In the genomic region with DNA sequence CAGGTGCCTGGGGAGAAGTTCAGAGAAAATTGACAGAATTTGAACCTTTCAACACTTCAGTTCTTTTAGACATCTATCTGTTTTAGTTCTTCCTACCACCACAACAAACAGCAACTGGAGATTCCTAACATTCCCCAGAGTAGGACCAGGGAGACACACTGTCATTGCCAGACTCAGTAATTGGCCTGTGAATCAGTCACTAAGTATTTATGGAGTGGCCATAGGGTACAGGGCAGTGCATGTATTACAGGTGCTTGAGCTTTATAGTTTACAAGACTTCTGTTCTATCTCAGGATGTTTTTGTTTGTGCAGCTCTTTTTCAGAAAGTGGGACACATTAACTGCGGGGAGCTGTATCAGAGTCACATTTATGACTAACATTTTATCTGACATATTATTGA, we compare ENCODE assay signal across 8 cellular contexts. TPM values are rescaled to one million over a fixed set of nuclear protein-coding genes. Genes with fewer than 3 reads are reported as not detected.
DNase-seq lines count a peak whose midpoint lies in the region; ATAC-seq, FAIRE-seq and TF ChIP-seq lines count a peak whose summit lies in the region.

No MANE protein-coding gene starts in this region.

- H3K27ac ChIP-seq in K562 (ENCODE audit: extremely low read depth, low read depth, low read length) (0 out of 3 replicates have a peak overlapping the region, but pooled peaks have one; percentile 98), muscle layer of colon (ENCODE audit: low read depth, low read length) (no peak overlapping the region)

- BruUV-seq in K562 (replicated peaks; lab: Mats Ljungman, UMichigan) = TSS peak; percentile 46

- peak overlapping the region; percentile 98 for H3K4me3 Mint-ChIP-seq in CD14-positive monocyte
- peak overlapping the region; percentile 99 to 100 (median 100) for H3K4me3 Mint-ChIP-seq in IgD-negative memory B cell

- intact Hi-C loops in CD14-positive monocyte (cut with micrococcal nuclease) = loop anchor here (5.0 to 10.0 kb wide), 2 partner anchors 87 to 89 kb away; partner anchors contain the start of gene RTCA (in 2 of the 2)
- intact Hi-C loops in K562 (cut with micrococcal nuclease) = loop anchor here (5.0 to 10.0 kb wide), 4 partner anchors 87 to 587 kb away; partner anchors contain the start of genes DBT, FRRS1, RTCA and SASS6

- TF ChIP-seq EP300 in K562 (IDR thresholded peaks at IDR 0.05; ENCODE audit: low read length) = no peak

- no peak for DNase-seq in CD14-positive monocyte (ENCODE audit: low spot score)
- no peak for DNase-seq in K562 (ENCODE audit: extremely low read depth in 1 of 4, low spot score in 3 of 4)
- DNase-seq in stimulated activated CD4-positive, alpha-beta T cell treated with anti-CD3 and anti-CD28 coated beads, Interleukin-2, amount 100 ng/mL, for 48 hours = no peak
- no peak for DNase-seq in epidermal melanocyte (ENCODE audit: insufficient read length, low spot score)
- no peak for DNase-seq in NCI-H2196 (lab: John Stamatoyannopoulos, UW; ENCODE audit: unreplicated experiment)

- H3K9me3 ChIP-seq in K562 (replicated peaks; ENCODE audit: control insufficient read depth, insufficient read depth, low read depth, low read length) (no peaks in the 10 kb centered on the region), muscle layer of colon (ENCODE audit: low read length) (no peaks in the 10 kb centered on the region)

- peak overlapping the region; percentile 37 to 64; a peak in 3 of 4 replicates for H3K9ac ChIP-seq in K562 (ENCODE audit: insufficient read depth in 1 of 2, low read depth in 2 of 2, low read length in 2 of 2)
- H3K9ac ChIP-seq in muscle layer of colon (ENCODE audit: low read length) = peak overlapping the region; percentile 49

- POLR2A ChIA-PET in K562 (lab: Yijun Ruan, JAX) = interaction anchor here (0.5 to 5.2 kb wide), 5 partner anchors 10 to 101 kb away, joined by 3 to 136 read pairs (median 3); no protein-coding TSS in a partner anchor

- H3K36me3 ChIP-seq in K562 (ENCODE audit: control insufficient read depth, insufficient read depth, low read length) = peaks cover 31% of the 10 kb centered on the region
- H3K36me3 ChIP-seq in muscle layer of colon (ENCODE audit: insufficient read depth, low read length) = peaks cover 7% of the 10 kb centered on the region

- no peak for TF ChIP-seq RAD21 in K562 (CRISPR knock-in tag; conservative IDR thresholded peaks at IDR 0.05 in 1 of 2, IDR thresholded peaks at IDR 0.05 in 1 of 2)

- WGBS in K562 (ENCODE audit: insufficient coverage, low coverage, missing lambda C conversion rate) = 0% methylated on average over 1 of the region's 1 CpG

- no peaks in the 10 kb centered on the region; the same call in 1 of the 2 replicates for H4K20me1 ChIP-seq in K562 (replicated peaks; ENCODE audit: control insufficient read depth, insufficient read depth, low read length)

- no peak for FAIRE-seq in K562 (lab: Jason Lieb, UNC)

- no peaks in the 10 kb centered on the region for H3K9me1 ChIP-seq in K562 (ENCODE audit: control insufficient read depth, insufficient read depth, low read length)

- TF ChIP-seq CTCF in CD14-positive monocyte (IDR thresholded peaks at IDR 0.05) (no peak), K562 (IDR thresholded peaks at IDR 0.05 in 2 of 3, conservative IDR thresholded peaks at IDR 0.05 in 1 of 3; ENCODE audit: insufficient read depth in 2 of 3, low read depth in 1 of 3, low read length in 3 of 3) (no peak)

- ATAC-seq in K562 = no peak
- ATAC-seq in HG03045 (IDR thresholded peaks at IDR 0.05; ENCODE audit: unreplicated experiment) = no peak

- no peaks in the 10 kb centered on the region for H3K9me3 Mint-ChIP-seq in CD14-positive monocyte
- no peaks in the 10 kb centered on the region for H3K9me3 Mint-ChIP-seq in IgD-negative memory B cell

- peaks cover 67% of the 10 kb centered on the region for H3K79me2 ChIP-seq in K562 (ENCODE audit: control insufficient read depth, insufficient read depth, low read length)

- H3K36me3 Mint-ChIP-seq in CD14-positive monocyte (peaks cover 15 to 19% of the 10 kb centered on the region in 2 donors), IgD-negative memory B cell (peaks cover 2% of the 10 kb centered on the region)

- H3K4me3 ChIP-seq in K562 = peak overlapping the region; percentile 91
- peak overlapping the region in 1 of 2 donors; percentile 94 for H3K4me3 ChIP-seq in muscle layer of colon (ENCODE audit: low read depth in 1 of 2, low read length in 2 of 2)

- in situ Hi-C loops in K562 (cut with MboI) = no loop called here

- H2AFZ ChIP-seq in K562 (ENCODE audit: low read depth, low read length) = no peak overlapping the region

- H3K4me1 Mint-ChIP-seq in CD14-positive monocyte (peaks cover 66% of the 10 kb centered on the region), IgD-negative memory B cell (peaks cover 34 to 48% (median 38%) of the 10 kb centered on the region in 3 donors)

- no peak for TF ChIP-seq POLR2A in K562 (conservative IDR thresholded peaks at IDR 0.05)

- peak overlapping the region; percentile 97 for H3K4me2 ChIP-seq in K562 (ENCODE audit: insufficient read depth, low read length)

- peaks cover 16 to 32% of the 10 kb centered on the region in 2 experiments; a peak in 4 of 5 replicates for H3K4me1 ChIP-seq in K562 (replicated peaks in 1 of 2; ENCODE audit: control insufficient read depth in 2 of 2, insufficient read depth in 2 of 2, low read length in 2 of 2)
- H3K4me1 ChIP-seq in muscle layer of colon (ENCODE audit: insufficient read depth, low read length) = peaks cover 45% of the 10 kb centered on the region

- H3K27me3 Mint-ChIP-seq in CD14-positive monocyte (ENCODE audit: low read depth in 3 of 3) (peaks cover 0 to 6% (median 0%) of the 10 kb centered on the region in 3 donors), IgD-negative memory B cell (no peaks in the 10 kb centered on the region)

- no peaks in the 10 kb centered on the region for H3K27me3 ChIP-seq in K562 (ENCODE audit: control insufficient read depth in 2 of 2, insufficient read depth in 2 of 2, low read length in 2 of 2)
- H3K27me3 ChIP-seq in muscle layer of colon (ENCODE audit: control insufficient read depth in 1 of 2, insufficient read depth in 2 of 2, low read length in 2 of 2) = no peaks in the 10 kb centered on the region

- CTCF ChIA-PET in K562 (lab: Yijun Ruan, JAX; ENCODE audit: low intra/inter-chr PET ratio) = no interaction called here

- peak overlapping the region in 2 of 7 donors; percentile 5 to 94 for H3K27ac Mint-ChIP-seq in CD14-positive monocyte
- H3K27ac Mint-ChIP-seq in IgD-negative memory B cell = peak overlapping the region; percentile 95 to 97 (median 96)

TF ChIP-seq in K562, 482 proteins besides CTCF, POLR2A, EP300 and RAD21 (continues in another document):
- TF ChIP-seq NONO (IDR thresholded peaks at IDR 0.05; ENCODE audit: low read depth in 2 of 2, low read length in 1 of 2) (no peak), SETDB1 (IDR thresholded peaks at IDR 0.05; ENCODE audit: low read length) (no peak), PPARD (CRISPR knock-in tag; IDR thresholded peaks at IDR 0.05) (no peak), CHAMP1 (IDR thresholded peaks at IDR 0.05) (no peak)

RNA-seq across cellular contexts. Expression of gene CDC14A, which starts 1.7 kb away (rescaled TPM):
- 1 to 10 TPM; 4.2 to 6.1 TPM for polyA plus RNA-seq in CD14-positive monocyte
- 11.5 TPM for polyA plus RNA-seq in IgD-negative memory B cell
- total RNA-seq in K562 (2011; cell fraction: chromatin; rRNA removed; ENCODE audit: low replicate concordance) = 151 and 280 TPM in 2 replicates
- total RNA-seq in K562 (2011; cell fraction: nucleolus; rRNA removed) = 66.0 and 81.3 TPM in 2 replicates
- total RNA-seq in K562 (2011; cell fraction: nucleoplasm; rRNA removed) = 113 TPM in 2 replicates
- 20.7 and 23.6 TPM in 2 replicates for total RNA-seq in K562 (2014; rRNA removed)
- total RNA-seq in K562 (2014; rRNA removed; fragmentation: Illumina TruSeq; extraction: Trizol) = 50.9 and 56.3 TPM in 2 replicates
- total RNA-seq in K562 (2015; rRNA removed; fragmentation: Illumina TruSeq; extraction: Trizol) = 38.7 and 42.7 TPM in 2 replicates
- 28.4 and 30.9 TPM in 2 replicates for total RNA-seq in K562 (2021)
- polyA plus RNA-seq in K562 (2011; rRNA removed) = 32.6 and 45.2 TPM in 2 replicates
- polyA plus RNA-seq in K562 (2011; cell fraction: cytosol; rRNA removed) = 16.2 and 20.7 TPM in 2 replicates
- 39.5 and 41.7 TPM in 2 replicates for polyA plus RNA-seq in K562 (2011; cell fraction: nucleus; rRNA removed)
- 15.2 and 28.1 TPM in 2 replicates for polyA plus RNA-seq in K562 (2012)
- polyA plus RNA-seq in K562 (2014; fragmentation: Illumina TruSeq; extraction: Trizol) = 58.3 and 74.3 TPM in 2 replicates
- 10 to 100 TPM; 17.0 to 33.4 TPM for polyA plus RNA-seq in K562 (2014; fragmentation: Nextera tagmentation; extraction: Ambion mirVana)
- 24.5 and 25.7 TPM in 2 replicates for polyA plus RNA-seq in K562 (2014; rRNA removed)
- polyA minus RNA-seq in K562 (2011; rRNA and poly(A)+ RNA removed) = 87.6 and 93.7 TPM in 2 replicates
- polyA minus RNA-seq in K562 (2011; cell fraction: cytosol; rRNA and poly(A)+ RNA removed) = 21.4 and 28.6 TPM in 2 replicates
- polyA minus RNA-seq in K562 (2011; cell fraction: nucleus; rRNA and poly(A)+ RNA removed) = 96.7 and 136 TPM in 2 replicates
